8 cellular contexts compared by ENCODE assay signal in genomic region chr5:90529939-90530677, GRCh38. TPM values are rescaled to one million over a fixed set of nuclear protein-coding genes. Genes with fewer than 3 reads are reported as not detected.
DNase-seq lines count a peak whose midpoint lies in the region; ATAC-seq and TF ChIP-seq lines count a peak whose summit lies in the region.

No MANE protein-coding gene starts in this region.

- H3K36me3 Mint-ChIP-seq in CD8-positive, alpha-beta memory T cell, result peaks cover 0 to 16% (median 2%) of the 10 kb centered on the region in 3 donors
- peaks cover 0 to 10% (median 6%) of the 10 kb centered on the region in 5 donors for H3K36me3 Mint-ChIP-seq in naive thymus-derived CD4-positive, alpha-beta T cell

- peaks cover 30 to 41% (median 37%) of the 10 kb centered on the region in 3 donors for H3K4me1 Mint-ChIP-seq in CD8-positive, alpha-beta memory T cell
- peaks cover 20 to 37% (median 31%) of the 10 kb centered on the region in 7 donors for H3K4me1 Mint-ChIP-seq in naive thymus-derived CD4-positive, alpha-beta T cell

- H3K27ac ChIP-seq in CD8-positive, alpha-beta memory T cell (ENCODE audit: low read depth, low read length), result peak overlapping the region; percentile 98
- peak overlapping the region; percentile 99 for H3K27ac ChIP-seq in fibroblast of lung (ENCODE audit: insufficient read depth, low read length)
- peak overlapping the region; percentile 96 for H3K27ac ChIP-seq in naive thymus-derived CD4-positive, alpha-beta T cell (ENCODE audit: low read depth, low read length)

- DNase-seq in CD8-positive, alpha-beta memory T cell, result peak in 2 of 5 donors; percentile 36 to 40
- DNase-seq in NCI-H748 treated with DMSO at 0.1 percent for 48 hours (lab: John Stamatoyannopoulos, UW) (peak; percentile 81), fibroblast of lung (ENCODE audit: low read depth in 2 of 2) (peak; percentile 79 to 84)
- peak; percentile 73 for DNase-seq in activated CD8-positive, alpha-beta memory T cell treated with anti-CD3 and anti-CD28 coated beads, Interleukin-2, amount 50 U/mL, for 48 hours
- DNase-seq in naive thymus-derived CD4-positive, alpha-beta T cell, result peak in 5 of 9 donors; percentile 62 to 93 (median 91)
- DNase-seq in stimulated activated naive CD8-positive, alpha-beta T cell treated with anti-CD3 and anti-CD28 coated beads, Interleukin-15, Interleukin-2, amounts not matched to agents 100 U/mL and 50 U/mL, for 24 hours, result peak; percentile 60

- CTCF ChIA-PET in CD8-positive, alpha-beta memory T cell (lab: Charles Lee), result interaction anchor here (0.7 to 3.7 kb wide), 15 partner anchors 9 to 1802 kb away, joined by 3 to 59 read pairs (median 5); partner anchors contain the start of genes CETN3, MBLAC2 and POLR3G
- CTCF ChIA-PET in naive thymus-derived CD4-positive, alpha-beta T cell (lab: Charles Lee), result interaction anchor here (0.6 to 2.2 kb wide), 15 partner anchors 11 to 1840 kb away, joined by 3 to 19 read pairs (median 5); partner anchors contain the start of genes CETN3, MBLAC2 and POLR3G

- peaks cover 23% of the 10 kb centered on the region for H3K4me1 ChIP-seq in CD8-positive, alpha-beta memory T cell (ENCODE audit: insufficient read depth, low read length)
- H3K4me1 ChIP-seq in fibroblast of lung (ENCODE audit: control insufficient read depth, extremely low read depth, insufficient read depth, low read length), result no peaks in the 10 kb centered on the region
- peaks cover 13 to 17% of the 10 kb centered on the region in 2 donors for H3K4me1 ChIP-seq in naive thymus-derived CD4-positive, alpha-beta T cell (ENCODE audit: control insufficient read depth in 2 of 2, insufficient read depth in 2 of 2, low read length in 2 of 2)

- no peaks in the 10 kb centered on the region for H4K20me1 ChIP-seq in fibroblast of lung (ENCODE audit: control insufficient read depth, extremely low read depth, insufficient read depth, low read length)

- H3K79me2 ChIP-seq in fibroblast of lung (ENCODE audit: control insufficient read depth, insufficient read depth, low read length), result peaks cover 36% of the 10 kb centered on the region

- H3K4me3 Mint-ChIP-seq in CD8-positive, alpha-beta memory T cell, result peak overlapping the region; percentile 97 to 100 (median 99)
- H3K4me3 Mint-ChIP-seq in naive thymus-derived CD4-positive, alpha-beta T cell, result peak overlapping the region; percentile 89 to 100 (median 99)

- peak overlapping the region; percentile 99 for H3K9ac ChIP-seq in fibroblast of lung (ENCODE audit: insufficient read depth, low read length)

- H3K4me3 ChIP-seq in CD8-positive, alpha-beta memory T cell (ENCODE audit: low read length), result peak overlapping the region; percentile 94
- H3K4me3 ChIP-seq in fibroblast of lung (replicated peaks in 1 of 4; ENCODE audit: control extremely low read depth in 1 of 4, insufficient read depth in 1 of 4, low read depth in 3 of 4, low read length in 4 of 4), result peak overlapping the region; percentile 80 to 99 (median 99)
- H3K4me3 ChIP-seq in naive thymus-derived CD4-positive, alpha-beta T cell (ENCODE audit: low read length), result peak overlapping the region; percentile 89

- POLR2A ChIA-PET in CD8-positive, alpha-beta memory T cell (lab: Charles Lee), result interaction anchor here (1.0 to 1.4 kb wide), 4 partner anchors 56 to 120 kb away, joined by 3 to 7 read pairs (median 6); partner anchors contain the start of genes CETN3, MBLAC2 and POLR3G
- POLR2A ChIA-PET in naive thymus-derived CD4-positive, alpha-beta T cell (lab: Charles Lee), result interaction anchor here (0.6 to 3.5 kb wide), 8 partner anchors 52 to 853 kb away, joined by 3 to 28 read pairs (median 6); partner anchors contain the start of genes ARRDC3, CETN3, MBLAC2 and POLR3G

- H3K36me3 ChIP-seq in CD8-positive, alpha-beta memory T cell (ENCODE audit: insufficient read depth, low read length), result no peaks in the 10 kb centered on the region
- H3K36me3 ChIP-seq in fibroblast of lung (ENCODE audit: control insufficient read depth, insufficient read depth, low read length), result no peaks in the 10 kb centered on the region
- peaks cover 0 to 6% (median 0%) of the 10 kb centered on the region in 3 experiments for H3K36me3 ChIP-seq in naive thymus-derived CD4-positive, alpha-beta T cell (ENCODE audit: control insufficient read depth in 2 of 3, insufficient read depth in 3 of 3, low read length in 3 of 3)

- intact Hi-C loops in naive thymus-derived CD4-positive, alpha-beta T cell (cut with micrococcal nuclease), result loop anchor here (1.0 to 10.0 kb wide), 10 partner anchors 56 to 1803 kb away; partner anchors contain the start of genes CETN3 (in 2 of the 2), MBLAC2 (in 2 of the 2) and POLR3G (in 2 of the 2)

- H3K9me3 Mint-ChIP-seq in CD8-positive, alpha-beta memory T cell, result no peaks in the 10 kb centered on the region
- peaks cover 0 to 2% (median 0%) of the 10 kb centered on the region in 11 donors for H3K9me3 Mint-ChIP-seq in naive thymus-derived CD4-positive, alpha-beta T cell

- H3K4me2 ChIP-seq in fibroblast of lung (ENCODE audit: extremely low read depth, insufficient read depth, low read length), result peak overlapping the region; percentile 90

- peaks cover 8 to 29% of the 10 kb centered on the region in 2 donors for H3K27me3 Mint-ChIP-seq in CD8-positive, alpha-beta memory T cell
- peaks cover 12 to 26% (median 22%) of the 10 kb centered on the region in 5 donors for H3K27me3 Mint-ChIP-seq in naive thymus-derived CD4-positive, alpha-beta T cell

- no peaks in the 10 kb centered on the region for H3K27me3 ChIP-seq in CD8-positive, alpha-beta memory T cell (ENCODE audit: insufficient read depth, low read length, poor library complexity, severe bottlenecking)
- H3K27me3 ChIP-seq in fibroblast of lung (ENCODE audit: control insufficient read depth, insufficient read depth, low read length), result peaks cover 6% of the 10 kb centered on the region
- no peaks in the 10 kb centered on the region for H3K27me3 ChIP-seq in naive thymus-derived CD4-positive, alpha-beta T cell (ENCODE audit: control insufficient read depth in 2 of 2, insufficient read depth in 2 of 2, low read length in 2 of 2)

- peak; percentile 73 to 83 for TF ChIP-seq CTCF in fibroblast of lung (conservative IDR thresholded peaks at IDR 0.05 in 1 of 2, IDR thresholded peaks at IDR 0.05 in 1 of 2; ENCODE audit: low read depth in 1 of 2, low read length in 2 of 2)

- peak overlapping the region; percentile 100 for H2AFZ ChIP-seq in fibroblast of lung (ENCODE audit: low read length)

- no peaks in the 10 kb centered on the region for H3K9me3 ChIP-seq in CD8-positive, alpha-beta memory T cell (ENCODE audit: low read length)
- no peaks in the 10 kb centered on the region for H3K9me3 ChIP-seq in fibroblast of lung (ENCODE audit: control insufficient read depth, insufficient read depth, low read depth, low read length)
- H3K9me3 ChIP-seq in naive thymus-derived CD4-positive, alpha-beta T cell (ENCODE audit: control insufficient read depth in 2 of 3, low read length in 3 of 3), result no peaks in the 10 kb centered on the region

- ATAC-seq in GM19328 (IDR thresholded peaks at IDR 0.05; ENCODE audit: unreplicated experiment), result peak; percentile 37
- ATAC-seq in HG03457 (IDR thresholded peaks at IDR 0.05; ENCODE audit: unreplicated experiment), result peak; percentile 47
- ATAC-seq in naive thymus-derived CD4-positive, alpha-beta T cell, result peak; percentile 61
- peak; percentile 57 for ATAC-seq in stimulated activated naive CD8-positive, alpha-beta T cell treated with anti-CD3 and anti-CD28 coated beads, Interleukin-15, Interleukin-2, amounts not matched to agents 100 U/mL and 50 U/mL, for 24 hours

- peak overlapping the region; percentile 92 to 100 (median 98) for H3K27ac Mint-ChIP-seq in CD8-positive, alpha-beta memory T cell
- peak overlapping the region; percentile 94 to 100 (median 99) for H3K27ac Mint-ChIP-seq in naive thymus-derived CD4-positive, alpha-beta T cell

RNA-seq across cellular contexts. Expression of gene LYSMD3, which starts 0.7 kb away (rescaled TPM):
- 10 to 100 TPM; 17.0 TPM for total RNA-seq in CD8-positive, alpha-beta memory T cell
- 13.0 TPM for polyA plus RNA-seq in CD8-positive, alpha-beta memory T cell
- 14.9 and 17.0 TPM in 2 replicates for total RNA-seq in fibroblast of lung
- polyA plus RNA-seq in fibroblast of lung, result 22.3 and 30.0 TPM in 2 replicates
- polyA plus RNA-seq in fibroblast of lung (2012), result 12.9 and 19.5 TPM in 2 replicates
- 0.37 and 5.3 TPM in 2 replicates for polyA minus RNA-seq in fibroblast of lung (ENCODE audit: low replicate concordance)
- total RNA-seq in naive thymus-derived CD4-positive, alpha-beta T cell, result 10 to 100 TPM; 15.8 to 32.0 (median 25.6) TPM
- polyA plus RNA-seq in naive thymus-derived CD4-positive, alpha-beta T cell, result 10 to 100 TPM in 1 of 2 donors, 1 to 10 TPM in 1; 7.5 to 14.1 TPM

RNA-seq across cellular contexts. Expression of gene ADGRV1, which starts 28.5 kb away (rescaled TPM):
- total RNA-seq in CD8-positive, alpha-beta memory T cell, result under 1 TPM; 0.33 to 0.44 TPM
- polyA plus RNA-seq in CD8-positive, alpha-beta memory T cell, result not detected
- under 0.01 and 0.17 TPM in 2 replicates for total RNA-seq in fibroblast of lung
- polyA plus RNA-seq in fibroblast of lung, result 0.06 and 0.15 TPM in 2 replicates
- 0.10 TPM in 2 replicates for polyA plus RNA-seq in fibroblast of lung (2012)
- 0.26 TPM in 1 of 2 replicates, not detected in the other for polyA minus RNA-seq in fibroblast of lung (ENCODE audit: low replicate concordance)
- 1 to 10 TPM in 1 of 5 experiments, under 1 TPM in 1, not detected in 3; 0.32 to 1.1 TPM for total RNA-seq in naive thymus-derived CD4-positive, alpha-beta T cell
- polyA plus RNA-seq in naive thymus-derived CD4-positive, alpha-beta T cell, result not detected

RNA-seq across cellular contexts. Expression of gene POLR3G, which starts 55.4 kb away (rescaled TPM):
- total RNA-seq in CD8-positive, alpha-beta memory T cell, result 10 to 100 TPM; 14.7 to 15.1 TPM
- 1.3 TPM for polyA plus RNA-seq in CD8-positive, alpha-beta memory T cell
- total RNA-seq in fibroblast of lung, result 4.9 and 5.6 TPM in 2 replicates
- 9.1 and 29.7 TPM in 2 replicates for polyA plus RNA-seq in fibroblast of lung
- 6.2 and 14.8 TPM in 2 replicates for polyA plus RNA-seq in fibroblast of lung (2012)
- polyA minus RNA-seq in fibroblast of lung (ENCODE audit: low replicate concordance), result 6.3 TPM in 1 of 2 replicates, not detected in the other
- total RNA-seq in naive thymus-derived CD4-positive, alpha-beta T cell, result 1 to 10 TPM in 3 of 5 experiments, under 1 TPM in 2; 0.51 to 3.0 (median 1.5) TPM
- polyA plus RNA-seq in naive thymus-derived CD4-positive, alpha-beta T cell, result under 1 TPM; 0.77 to 0.87 TPM

RNA-seq across cellular contexts. Expression of gene MBLAC2, which starts 55.5 kb away (rescaled TPM):
- 1 to 10 TPM; 6.3 to 6.7 TPM for total RNA-seq in CD8-positive, alpha-beta memory T cell
- 3.7 TPM for polyA plus RNA-seq in CD8-positive, alpha-beta memory T cell
- 2.6 and 4.0 TPM in 2 replicates for total RNA-seq in fibroblast of lung
- 2.6 and 3.0 TPM in 2 replicates for polyA plus RNA-seq in fibroblast of lung
- 2.7 and 3.2 TPM in 2 replicates for polyA plus RNA-seq in fibroblast of lung (2012)
- 0.67 and 1.0 TPM in 2 replicates for polyA minus RNA-seq in fibroblast of lung (ENCODE audit: low replicate concordance)
- total RNA-seq in naive thymus-derived CD4-positive, alpha-beta T cell, result 10 to 100 TPM in 2 of 5 experiments, 1 to 10 TPM in 3; 5.2 to 17.6 (median 7.1) TPM
- 1 to 10 TPM; 5.1 to 6.2 TPM for polyA plus RNA-seq in naive thymus-derived CD4-positive, alpha-beta T cell
